In the genomic region with DNA sequence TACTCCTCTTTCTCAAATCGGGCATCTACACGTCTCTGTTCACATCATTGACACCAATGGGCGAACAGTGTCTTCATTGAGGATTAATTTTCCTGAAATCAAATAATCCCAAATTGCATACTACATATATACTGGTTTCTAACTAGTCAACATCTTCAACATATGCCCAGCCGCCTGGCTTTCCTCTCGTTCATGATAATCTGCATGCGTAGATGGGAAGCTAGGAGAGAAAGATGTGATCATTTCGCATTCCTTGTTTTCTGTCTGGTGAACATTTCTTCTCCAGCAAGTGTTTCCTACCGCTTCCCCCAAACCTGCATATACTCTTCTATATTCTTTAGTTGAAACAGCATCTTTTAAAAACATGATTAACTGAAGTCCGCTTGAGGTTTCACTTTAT, we compare ENCODE assay signal across 21 cellular contexts. TPM values are rescaled to one million over a fixed set of nuclear protein-coding genes. Genes with fewer than 3 reads are reported as not detected.
A peak's percentile ranks its signal among the peaks of the same experiment; 100 is the strongest.
DNase-seq lines count a peak whose midpoint lies in the region; ATAC-seq and TF ChIP-seq lines count a peak whose summit lies in the region.
"Had no signal": no experiment of that assay in that cellular context is flagged by ENCODE, and none has a peak within 500 bp of the region (broad histone marks: within the 10 kb centered on the region; RNA-seq: fewer than 3 reads in every experiment).

No MANE protein-coding gene starts in this region.

- peaks cover 100% of the 10 kb centered on the region for H3K79me2 ChIP-seq in GM23248 (ENCODE audit: insufficient read depth)
- peaks cover 99% of the 10 kb centered on the region for H3K79me2 ChIP-seq in fibroblast of lung (ENCODE audit: control insufficient read depth, insufficient read depth, low read length)

- POLR2A ChIA-PET in AG04449 (lab: Yijun Ruan, JAX), result interaction anchor here (1.0 to 1.2 kb wide), 2 partner anchors 8 to 93 kb away, joined by 3 read pairs; no protein-coding TSS in a partner anchor

- H3K4me1 Mint-ChIP-seq in stimulated activated naive CD8-positive, alpha-beta T cell treated with anti-CD3 and anti-CD28 coated beads, Interleukin-15, amount 100 ng/mL, for 72 hours, result no peaks in the 10 kb centered on the region
- H3K4me1 Mint-ChIP-seq in effector memory CD8-positive, alpha-beta T cell (ENCODE audit: low read depth in 2 of 2), result no peaks in the 10 kb centered on the region

- 0 to 3% methylated on average over 9 of the region's 9 CpGs for WGBS in GM23248 (ENCODE audit: low coverage in 1 of 2, low lambda C conversion rate in 2 of 2, missing lambda C conversion rate in 2 of 2), 2 experiments

- H3K27ac Mint-ChIP-seq in stimulated activated naive CD8-positive, alpha-beta T cell treated with anti-CD3 and anti-CD28 coated beads, Interleukin-15, amount 100 ng/mL, for 72 hours, result no peak overlapping the region
- H3K27ac Mint-ChIP-seq in effector memory CD8-positive, alpha-beta T cell, result no peak overlapping the region
- H3K27ac Mint-ChIP-seq: CD4-positive, alpha-beta T cell; H9; IgD-negative memory B cell had no signal

- peak overlapping the region; percentile 97 for H3K9ac ChIP-seq in GM23248
- H3K9ac ChIP-seq in fibroblast of lung (ENCODE audit: insufficient read depth, low read length), result no peak overlapping the region

- in situ Hi-C loops in GM23248 (cut with MboI), result no loop called here

- H3K4me3 ChIP-seq in AG04449 (ENCODE audit: low read depth, low read length), result peak overlapping the region; percentile 52
- peak overlapping the region; percentile 98 for H3K4me3 ChIP-seq in GM23248
- H3K4me3 ChIP-seq in fibroblast of lung (replicated peaks in 1 of 4; ENCODE audit: control extremely low read depth in 1 of 4, insufficient read depth in 1 of 4, low read depth in 3 of 4, low read length in 4 of 4), result peak overlapping the region in 3 of 4 experiments; percentile 22 to 94 (median 28)
- H3K4me3 ChIP-seq in skin epidermis, result peak overlapping the region in 2 of 7 experiments; percentile 21 to 22
- no peak overlapping the region for H3K4me3 ChIP-seq in SJCRH30

- no peaks in the 10 kb centered on the region for H3K9me3 Mint-ChIP-seq in stimulated activated naive CD8-positive, alpha-beta T cell treated with anti-CD3 and anti-CD28 coated beads, Interleukin-15, amount 100 ng/mL, for 72 hours
- no peaks in the 10 kb centered on the region for H3K9me3 Mint-ChIP-seq in effector memory CD8-positive, alpha-beta T cell
- H3K9me3 Mint-ChIP-seq: CD4-positive, alpha-beta T cell; H9; IgD-negative memory B cell had no signal

- peak overlapping the region; percentile 96 for H3K27ac ChIP-seq in GM23248
- peak overlapping the region; percentile 74 for H3K27ac ChIP-seq in fibroblast of lung (ENCODE audit: insufficient read depth, low read length)
- peak overlapping the region in 11 of 21 experiments; percentile 0 to 79 (median 72) for H3K27ac ChIP-seq in skin epidermis
- no peak overlapping the region for H3K27ac ChIP-seq in SJCRH30
- H3K27ac ChIP-seq: HL-60 had no signal

- H2AFZ ChIP-seq in GM23248 (no peak overlapping the region), fibroblast of lung (ENCODE audit: low read length) (no peak overlapping the region)

- no peaks in the 10 kb centered on the region for H3K36me3 Mint-ChIP-seq in effector memory CD8-positive, alpha-beta T cell (ENCODE audit: insufficient read depth)

- peaks cover 76% of the 10 kb centered on the region for H3K27me3 Mint-ChIP-seq in stimulated activated naive CD8-positive, alpha-beta T cell treated with anti-CD3 and anti-CD28 coated beads, Interleukin-15, amount 100 ng/mL, for 72 hours
- peaks cover 36 to 69% of the 10 kb centered on the region in 2 donors for H3K27me3 Mint-ChIP-seq in effector memory CD8-positive, alpha-beta T cell

- CTCF ChIA-PET in AG04449 (lab: Yijun Ruan, JAX), result interaction anchor here (0.7 to 1.6 kb wide), 3 partner anchors 10 to 114 kb away, joined by 3 to 5 read pairs (median 3); no protein-coding TSS in a partner anchor

- DNase-seq in AG04449 (ENCODE audit: low read depth, low spot score), result no peak
- DNase-seq in GM23248, result peak; percentile 57
- DNase-seq in fibroblast of lung (ENCODE audit: low read depth in 2 of 2), result no peak
- DNase-seq in stimulated activated naive CD8-positive, alpha-beta T cell treated with anti-CD3 and anti-CD28 coated beads, Interleukin-15, amount 100 ng/mL, for 72 hours, result no peak
- no peak for DNase-seq in SJCRH30
- no peak for DNase-seq in effector memory CD8-positive, alpha-beta T cell
- DNase-seq: CD4-positive, alpha-beta T cell; DMS53; H9; Kasumi-1; MM.1S; NCI-H1092 treated with DMSO at 0.1 percent for 48 hours; NCI-H1694; NCI-H2107; NCI-H345; NCI-H526 treated with DMSO at 0.1 percent for 48 hours; OCI-M1; SHP77 treated with DMSO at 0.1 percent for 48 hours had no signal

- H3K27me3 ChIP-seq in GM23248 (replicated peaks; ENCODE audit: insufficient read depth), result no peaks in the 10 kb centered on the region
- no peaks in the 10 kb centered on the region for H3K27me3 ChIP-seq in fibroblast of lung (ENCODE audit: control insufficient read depth, insufficient read depth, low read length)
- peaks cover 25% of the 10 kb centered on the region for H3K27me3 ChIP-seq in SJCRH30

- H3K4me3 Mint-ChIP-seq in stimulated activated naive CD8-positive, alpha-beta T cell treated with anti-CD3 and anti-CD28 coated beads, Interleukin-15, amount 100 ng/mL, for 72 hours, result no peak overlapping the region
- H3K4me3 Mint-ChIP-seq in effector memory CD8-positive, alpha-beta T cell, result no peak overlapping the region
- H3K4me3 Mint-ChIP-seq: CD4-positive, alpha-beta T cell; H9; IgD-negative memory B cell had no signal

- peak overlapping the region; percentile 91 for H3K4me2 ChIP-seq in GM23248 (ENCODE audit: unreplicated experiment)
- H3K4me2 ChIP-seq in fibroblast of lung (ENCODE audit: extremely low read depth, insufficient read depth, low read length), result peak overlapping the region; percentile 38

- H3K36me3 ChIP-seq in GM23248 (ENCODE audit: low read depth) (peaks cover 59% of the 10 kb centered on the region), fibroblast of lung (ENCODE audit: control insufficient read depth, insufficient read depth, low read length) (peaks cover 7% of the 10 kb centered on the region), SJCRH30 (no peaks in the 10 kb centered on the region)

- H3K9me3 ChIP-seq in GM23248 (ENCODE audit: low read depth) (no peaks in the 10 kb centered on the region), fibroblast of lung (ENCODE audit: control insufficient read depth, insufficient read depth, low read depth, low read length) (no peaks in the 10 kb centered on the region), SJCRH30 (replicated peaks) (no peaks in the 10 kb centered on the region)

- no peaks in the 10 kb centered on the region for H4K20me1 ChIP-seq in GM23248 (ENCODE audit: insufficient read depth)
- no peaks in the 10 kb centered on the region for H4K20me1 ChIP-seq in fibroblast of lung (ENCODE audit: control insufficient read depth, extremely low read depth, insufficient read depth, low read length)

- H3K9me2 ChIP-seq in GM23248 (ENCODE audit: insufficient read depth), result no peaks in the 10 kb centered on the region

- no peak for ATAC-seq in stimulated activated naive CD8-positive, alpha-beta T cell treated with anti-CD3 and anti-CD28 coated beads, Interleukin-15, amount 100 ng/mL, for 72 hours
- no peak for ATAC-seq in effector memory CD8-positive, alpha-beta T cell (replicated peaks)

- H3K4me1 ChIP-seq in GM23248 (ENCODE audit: insufficient read depth) (peaks cover 56% of the 10 kb centered on the region), fibroblast of lung (ENCODE audit: control insufficient read depth, extremely low read depth, insufficient read depth, low read length) (peaks cover 6% of the 10 kb centered on the region), SJCRH30 (no peaks in the 10 kb centered on the region)

- H3F3A ChIP-seq in GM23248 (ENCODE audit: insufficient read depth), result peaks cover 94% of the 10 kb centered on the region

- TF ChIP-seq CTCF in AG04449 (IDR thresholded peaks at IDR 0.05; ENCODE audit: insufficient read depth, low read length, missing control alignments), result no peak
- TF ChIP-seq CTCF in fibroblast of lung (conservative IDR thresholded peaks at IDR 0.05 in 1 of 2, IDR thresholded peaks at IDR 0.05 in 1 of 2; ENCODE audit: low read depth in 1 of 2, low read length in 2 of 2), result no peak

RNA-seq across cellular contexts. Expression of a gene that starts 7.4 kb away (rescaled TPM):
- 467 and 544 TPM in 2 replicates for total RNA-seq in GM23248 (2014; rRNA removed; shearing (Covaris generic))
- 248 and 253 TPM in 2 replicates for polyA plus RNA-seq in GM23248 (2016; fragmentation: Nextera tagmentation; extraction: Ambion mirVana)
- 36.0 and 118 TPM in 2 replicates for total RNA-seq in fibroblast of lung
- 85.2 and 97.7 TPM in 2 replicates for polyA plus RNA-seq in fibroblast of lung
- 83.8 and 115 TPM in 2 replicates for polyA plus RNA-seq in fibroblast of lung (2012)
- polyA minus RNA-seq in fibroblast of lung (ENCODE audit: low replicate concordance), result 24.2 and 33.9 TPM in 2 replicates
- total RNA-seq in SJCRH30 (2014; rRNA removed; shearing (Covaris generic)), result not detected in 2 replicates
- total RNA-seq: CD4-positive, alpha-beta T cell had no signal
- polyA plus RNA-seq: IgD-negative memory B cell had no signal

Comparison
In these comparisons a context has a peak if more than half of its experiments do, and no peak if none do; other contexts are left out.
1. RNA of a gene that starts 7.4 kb away (total RNA-seq): 467 to 544 TPM in GM23248 and 36.0 to 118 TPM in fibroblast of lung; not detected in SJCRH30; every median in the first group is over 10 times any median in the second.